ENCODE assay signal across 14 cellular contexts in genomic region chr9:77981907-77982306, GRCh38. TPM values are rescaled to one million over a fixed set of nuclear protein-coding genes. Genes with fewer than 3 reads are reported as not detected.
DNase-seq lines count a peak whose midpoint lies in the region; ATAC-seq and TF ChIP-seq lines count a peak whose summit lies in the region.
"Had no signal": no experiment of that assay in that cellular context is flagged by ENCODE, and none has a peak within 500 bp of the region (broad histone marks: within the 10 kb centered on the region; RNA-seq: fewer than 3 reads in every experiment).

No MANE protein-coding gene starts in this region.

- no peaks in the 10 kb centered on the region for H3K9me3 Mint-ChIP-seq in MCF 10A (ENCODE audit: unreplicated experiment)

- no peak for DNase-seq in MCF 10A (ENCODE audit: unreplicated experiment)
- DNase-seq in breast epithelium (ENCODE audit: low spot score in 2 of 2), result no peak
- DNase-seq in T-helper 17 cell, result no peak
- no peak for DNase-seq in hepatocyte (ENCODE audit: low spot score)
- no peak for DNase-seq in hepatic stellate cell (ENCODE audit: low spot score)
- DNase-seq in thyroid gland, result no peak
- DNase-seq in testis, result no peak
- DNase-seq: activated CD4-positive, CD25-positive, alpha-beta regulatory T cell; activated CD8-positive, alpha-beta memory T cell treated with anti-CD3 and anti-CD28 coated beads, Interleukin-2, amount 50 U/mL, for 48 hours; cerebellar nuclear complex; heart right ventricle; NCI-H2029 had no signal

- peaks cover 34% of the 10 kb centered on the region for H3K4me1 Mint-ChIP-seq in MCF 10A (ENCODE audit: insufficient read depth, unreplicated experiment)
- peaks cover 54% of the 10 kb centered on the region for H3K4me1 Mint-ChIP-seq in T-helper 17 cell

- H3K9me3 ChIP-seq in breast epithelium (no peaks in the 10 kb centered on the region), T-helper 17 cell (ENCODE audit: control insufficient read depth, low read length, poor library complexity, severe bottlenecking) (no peaks in the 10 kb centered on the region), hepatocyte (ENCODE audit: low read depth) (no peaks in the 10 kb centered on the region), thyroid gland (no peaks in the 10 kb centered on the region), testis (no peaks in the 10 kb centered on the region)
- H3K9me3 ChIP-seq: heart right ventricle had no signal

- TF ChIP-seq POLR2A in breast epithelium (IDR thresholded peaks at IDR 0.05), result no peak
- no peak for TF ChIP-seq POLR2A in thyroid gland (IDR thresholded peaks at IDR 0.05)
- no peak for TF ChIP-seq POLR2A in testis (IDR thresholded peaks at IDR 0.05)

- no peaks in the 10 kb centered on the region for H3K9me2 ChIP-seq in hepatocyte (replicated peaks; ENCODE audit: insufficient read depth)

- CTCF ChIA-PET in MCF 10A (lab: Yijun Ruan, JAX), result interaction anchor here (0.6 to 2.6 kb wide), 7 partner anchors 8 to 139 kb away, joined by 3 to 11 read pairs (median 5); no protein-coding TSS in a partner anchor

- TF ChIP-seq CTCF in MCF 10A (IDR thresholded peaks at IDR 0.05; ENCODE audit: unreplicated experiment) (no peak), breast epithelium (IDR thresholded peaks at IDR 0.05) (no peak), hepatocyte (IDR thresholded peaks at IDR 0.05; ENCODE audit: poor library complexity) (no peak), thyroid gland (IDR thresholded peaks at IDR 0.05) (no peak), testis (IDR thresholded peaks at IDR 0.05) (no peak)

- BruUV-seq in MCF 10A (replicated peaks; lab: Mats Ljungman, UMichigan), result no TSS peak

- H3K27ac Mint-ChIP-seq in MCF 10A (ENCODE audit: low read depth, unreplicated experiment) (peak overlapping the region; percentile 70), T-helper 17 cell (peak overlapping the region; percentile 51)

- peak overlapping the region; percentile 8 for H3K4me3 Mint-ChIP-seq in MCF 10A (ENCODE audit: unreplicated experiment)
- H3K4me3 Mint-ChIP-seq in T-helper 17 cell, result peak overlapping the region; percentile 33

- peaks cover 90% of the 10 kb centered on the region for H3K79me2 ChIP-seq in hepatocyte

- H3K4me1 ChIP-seq in breast epithelium (peaks cover 0 to 11% of the 10 kb centered on the region in 2 donors), hepatocyte (ENCODE audit: insufficient read depth) (peaks cover 29% of the 10 kb centered on the region), urinary bladder (ENCODE audit: insufficient read depth) (no peaks in the 10 kb centered on the region), thyroid gland (peaks cover 11 to 36% of the 10 kb centered on the region in 2 donors), testis (peaks cover 11% of the 10 kb centered on the region)

- WGBS in hepatocyte (ENCODE audit: low lambda C conversion rate, missing lambda C conversion rate), result 97% methylated on average over 1 of the region's 1 CpG
- 81% methylated on average over 1 of the region's 1 CpG for WGBS in urinary bladder
- WGBS in thyroid gland, 2 donors, result 73 to 83% methylated on average over 1 of the region's 1 CpG
- WGBS in testis, 2 donors, result 83 to 87% methylated on average over 1 of the region's 1 CpG

- H3K27me3 ChIP-seq in breast epithelium (no peaks in the 10 kb centered on the region), hepatocyte (no peaks in the 10 kb centered on the region), thyroid gland (no peaks in the 10 kb centered on the region), testis (no peaks in the 10 kb centered on the region)
- H3K27me3 ChIP-seq: heart right ventricle had no signal

- intact Hi-C loops in MCF 10A (cut with micrococcal nuclease) (no loop called here), breast epithelium (cut with DNase I; ENCODE audit: low total_unique reads) (loop anchor here (1.0 kb wide), 1 partner anchor 23 kb away; no protein-coding TSS in a partner anchor), thyroid gland (cut with DNase I) (no loop called here), testis (cut with DNase I; ENCODE audit: low total_unique reads) (no loop called here)

- no peak for ATAC-seq in T-helper 17 cell

- H4K20me1 ChIP-seq in hepatocyte (ENCODE audit: insufficient read depth, poor library complexity, severe bottlenecking), result peaks cover 13% of the 10 kb centered on the region

- no peaks in the 10 kb centered on the region for H3K36me3 ChIP-seq in breast epithelium
- no peaks in the 10 kb centered on the region for H3K36me3 ChIP-seq in hepatocyte (replicated peaks; ENCODE audit: insufficient read depth, low read depth)
- no peaks in the 10 kb centered on the region for H3K36me3 ChIP-seq in urinary bladder (ENCODE audit: insufficient read depth)
- no peaks in the 10 kb centered on the region for H3K36me3 ChIP-seq in thyroid gland
- H3K36me3 ChIP-seq in testis (ENCODE audit: low read depth, missing control alignments), result no peaks in the 10 kb centered on the region
- H3K36me3 ChIP-seq: heart right ventricle had no signal

- POLR2A ChIA-PET in MCF 10A (lab: Yijun Ruan, JAX), result interaction anchor here (0.6 to 3.4 kb wide), 13 partner anchors 8 to 159 kb away, joined by 3 to 30 read pairs (median 4); partner anchors contain the start of gene GNAQ

- H3K27ac ChIP-seq in breast epithelium, result peak overlapping the region in 1 of 2 donors; percentile 43
- peak overlapping the region; percentile 20 for H3K27ac ChIP-seq in hepatocyte
- peak overlapping the region; percentile 10 for H3K27ac ChIP-seq in urinary bladder (ENCODE audit: low read depth)
- peak overlapping the region in 1 of 3 donors; percentile 38 for H3K27ac ChIP-seq in thyroid gland
- no peak overlapping the region for H3K27ac ChIP-seq in testis
- H3K27ac ChIP-seq: KMS-11 had no signal

- H2AFZ ChIP-seq in hepatocyte, result no peak overlapping the region

- no peaks in the 10 kb centered on the region for H3K27me3 Mint-ChIP-seq in MCF 10A (ENCODE audit: insufficient read depth, unreplicated experiment)
- no peaks in the 10 kb centered on the region for H3K27me3 Mint-ChIP-seq in T-helper 17 cell

- H3K4me3 ChIP-seq in breast epithelium, result no peak overlapping the region
- no peak overlapping the region for H3K4me3 ChIP-seq in hepatocyte
- no peak overlapping the region for H3K4me3 ChIP-seq in urinary bladder (ENCODE audit: low read depth, low read length)
- no peak overlapping the region for H3K4me3 ChIP-seq in thyroid gland (replicated peaks in 1 of 3)
- no peak overlapping the region for H3K4me3 ChIP-seq in testis
- H3K4me3 ChIP-seq: heart right ventricle had no signal

- H3K36me3 Mint-ChIP-seq in MCF 10A (ENCODE audit: insufficient read depth, unreplicated experiment) (no peaks in the 10 kb centered on the region), T-helper 17 cell (ENCODE audit: low read depth) (peaks cover 4% of the 10 kb centered on the region)

- H3K4me2 ChIP-seq in hepatocyte, result peak overlapping the region; percentile 3
- H3K4me2 ChIP-seq: KMS-11 had no signal

RNA-seq across cellular contexts. Expression of gene GNAQ, which starts 49.7 kb away (rescaled TPM):
- total RNA-seq in MCF 10A (2022) (38.1 and 38.2 TPM in 2 replicates), breast epithelium (10 to 100 TPM; 39.0 to 49.3 (median 47.2) TPM), T-helper 17 cell (10 to 100 TPM; 57.1 to 68.1 TPM), hepatocyte (47.9 and 57.5 TPM in 2 replicates), urinary bladder (78.5 TPM), thyroid gland (10 to 100 TPM; 40.0 to 60.8 (median 58.1) TPM), testis (10 to 100 TPM; 39.4 to 42.9 TPM)
- polyA plus RNA-seq in hepatocyte (25.7 and 27.3 TPM in 2 replicates), urinary bladder (42.2 TPM), testis (ENCODE audit: insufficient read depth, low read depth, low replicate concordance) (23.5 TPM)

Comparison
In these comparisons a context has a peak if more than half of its experiments do, and no peak if none do; other contexts are left out.
1. H3K27ac ChIP-seq: peak in hepatocyte (single experiment) and urinary bladder (single experiment); none in testis (0 of 2).